Comparison of ENCODE assay signal across 14 cellular contexts in the genomic region with DNA sequence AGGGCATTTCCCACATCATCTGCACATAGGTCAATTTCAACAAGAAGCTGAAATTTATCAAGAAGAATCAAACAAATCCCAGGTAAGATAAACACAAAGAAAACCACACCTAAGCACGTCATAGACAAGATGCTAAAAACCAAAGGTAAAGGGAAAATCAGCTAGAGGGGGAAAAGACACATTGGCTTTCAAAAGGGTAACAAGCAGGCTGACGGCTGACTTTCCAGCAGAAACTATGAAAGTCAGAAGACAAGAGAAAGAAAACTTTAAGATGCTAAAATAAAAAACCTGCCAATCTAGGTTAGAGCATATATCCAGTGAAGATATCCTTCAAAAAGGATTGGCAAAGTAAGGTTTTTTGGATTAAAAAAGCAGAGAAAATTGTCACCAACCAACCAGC.
"Had no signal": no experiment of that assay in that cellular context is flagged by ENCODE, and none has a peak within 500 bp of the region (broad histone marks: within the 10 kb centered on the region; RNA-seq: fewer than 3 reads in every experiment).

No MANE protein-coding gene starts in this region.

- H3K4me3 Mint-ChIP-seq: activated CD4-positive, alpha-beta memory T cell treated with anti-CD3 and anti-CD28 coated beads for 36 hours; activated naive CD8-positive, alpha-beta T cell; activated T-cell treated with anti-CD3 and anti-CD28 coated beads, Interleukin-2, amount 50 U/mL, for 4 hours; naive thymus-derived CD4-positive, alpha-beta T cell had no signal

- H3K9me3 ChIP-seq: uterus had no signal

- DNase-seq: activated CD4-positive, alpha-beta memory T cell treated with anti-CD3 and anti-CD28 coated beads for 36 hours; activated gamma-delta T cell; activated T-cell treated with anti-CD3 and anti-CD28 coated beads, Interleukin-2, amount 50 U/mL, for 4 hours; anterior cingulate cortex; hippocampal formation; kidney glomerular epithelial cell; lower lobe of right lung; naive thymus-derived CD4-positive, alpha-beta T cell; stimulated activated CD4-positive, alpha-beta T cell treated with anti-CD3 and anti-CD28 coated beads, Interleukin-15, amount 100 ng/mL, for 24 hours; stimulated activated CD4-positive, alpha-beta T cell treated with anti-CD3 and anti-CD28 coated beads, Interleukin-4, amount 100 ng/mL, for 24 hours; stomach; uterus had no signal

- H3K27ac ChIP-seq: lower lobe of right lung, parathyroid adenoma, stomach, uterus had no signal

- H3K36me3 ChIP-seq: lower lobe of right lung, uterus had no signal

- H3K4me1 ChIP-seq: lower lobe of right lung, parathyroid adenoma, stomach, uterus had no signal

- H3K27me3 Mint-ChIP-seq: activated CD4-positive, alpha-beta memory T cell treated with anti-CD3 and anti-CD28 coated beads for 36 hours; activated naive CD8-positive, alpha-beta T cell; naive thymus-derived CD4-positive, alpha-beta T cell had no signal

- H3K4me3 ChIP-seq: lower lobe of right lung, stomach, uterus had no signal

- H3K27ac Mint-ChIP-seq: activated CD4-positive, alpha-beta memory T cell treated with anti-CD3 and anti-CD28 coated beads for 36 hours; activated naive CD8-positive, alpha-beta T cell had no signal

- H3K27me3 ChIP-seq: stomach, uterus had no signal
